ENCODE assay signal across 1 cellular context in the genomic region with DNA sequence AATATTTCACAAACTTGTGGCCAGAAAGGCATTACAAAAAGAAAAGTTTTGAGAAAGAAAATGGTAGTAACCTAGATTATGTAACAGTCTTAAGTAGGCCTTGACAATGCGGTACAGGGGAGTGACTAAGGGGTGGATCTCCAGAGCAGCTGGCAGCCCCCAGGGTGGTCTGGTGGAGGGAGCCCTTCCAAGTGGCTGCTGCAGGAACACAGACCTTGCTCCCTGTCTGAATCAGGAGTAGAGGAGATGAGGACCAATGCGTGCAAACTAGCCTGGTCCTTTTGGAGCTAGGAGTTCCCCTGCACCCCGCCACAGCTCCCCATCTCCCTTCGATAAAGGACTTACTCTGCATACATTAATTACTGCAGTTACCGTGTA.
TF ChIP-seq lines count a peak whose summit lies in the region.

No MANE protein-coding gene starts in this region.

TF ChIP-seq in K562, 482 proteins besides CTCF, POLR2A, EP300 and RAD21 (continued from another document and continues in another):
- TF ChIP-seq, protein P1, sequence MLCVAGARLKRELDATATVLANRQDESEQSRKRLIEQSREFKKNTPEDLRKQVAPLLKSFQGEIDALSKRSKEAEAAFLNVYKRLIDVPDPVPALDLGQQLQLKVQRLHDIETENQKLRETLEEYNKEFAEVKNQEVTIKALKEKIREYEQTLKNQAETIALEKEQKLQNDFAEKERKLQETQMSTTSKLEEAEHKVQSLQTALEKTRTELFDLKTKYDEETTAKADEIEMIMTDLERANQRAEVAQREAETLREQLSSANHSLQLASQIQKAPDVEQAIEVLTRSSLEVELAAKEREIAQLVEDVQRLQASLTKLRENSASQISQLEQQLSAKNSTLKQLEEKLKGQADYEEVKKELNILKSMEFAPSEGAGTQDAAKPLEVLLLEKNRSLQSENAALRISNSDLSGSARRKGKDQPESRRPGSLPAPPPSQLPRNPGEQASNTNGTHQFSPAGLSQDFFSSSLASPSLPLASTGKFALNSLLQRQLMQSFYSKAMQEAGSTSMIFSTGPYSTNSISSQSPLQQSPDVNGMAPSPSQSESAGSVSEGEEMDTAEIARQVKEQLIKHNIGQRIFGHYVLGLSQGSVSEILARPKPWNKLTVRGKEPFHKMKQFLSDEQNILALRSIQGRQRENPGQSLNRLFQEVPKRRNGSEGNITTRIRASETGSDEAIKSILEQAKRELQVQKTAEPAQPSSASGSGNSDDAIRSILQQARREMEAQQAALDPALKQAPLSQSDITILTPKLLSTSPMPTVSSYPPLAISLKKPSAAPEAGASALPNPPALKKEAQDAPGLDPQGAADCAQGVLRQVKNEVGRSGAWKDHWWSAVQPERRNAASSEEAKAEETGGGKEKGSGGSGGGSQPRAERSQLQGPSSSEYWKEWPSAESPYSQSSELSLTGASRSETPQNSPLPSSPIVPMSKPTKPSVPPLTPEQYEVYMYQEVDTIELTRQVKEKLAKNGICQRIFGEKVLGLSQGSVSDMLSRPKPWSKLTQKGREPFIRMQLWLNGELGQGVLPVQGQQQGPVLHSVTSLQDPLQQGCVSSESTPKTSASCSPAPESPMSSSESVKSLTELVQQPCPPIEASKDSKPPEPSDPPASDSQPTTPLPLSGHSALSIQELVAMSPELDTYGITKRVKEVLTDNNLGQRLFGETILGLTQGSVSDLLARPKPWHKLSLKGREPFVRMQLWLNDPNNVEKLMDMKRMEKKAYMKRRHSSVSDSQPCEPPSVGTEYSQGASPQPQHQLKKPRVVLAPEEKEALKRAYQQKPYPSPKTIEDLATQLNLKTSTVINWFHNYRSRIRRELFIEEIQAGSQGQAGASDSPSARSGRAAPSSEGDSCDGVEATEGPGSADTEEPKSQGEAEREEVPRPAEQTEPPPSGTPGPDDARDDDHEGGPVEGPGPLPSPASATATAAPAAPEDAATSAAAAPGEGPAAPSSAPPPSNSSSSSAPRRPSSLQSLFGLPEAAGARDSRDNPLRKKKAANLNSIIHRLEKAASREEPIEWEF (CRISPR knock-in tag; IDR thresholded peaks at IDR 0.05): no peak
- no peak for TF ChIP-seq EZH2 (IDR thresholded peaks at IDR 0.05; ENCODE audit: borderline replicate concordance, low read depth, low read length)
- TF ChIP-seq, protein P2, sequence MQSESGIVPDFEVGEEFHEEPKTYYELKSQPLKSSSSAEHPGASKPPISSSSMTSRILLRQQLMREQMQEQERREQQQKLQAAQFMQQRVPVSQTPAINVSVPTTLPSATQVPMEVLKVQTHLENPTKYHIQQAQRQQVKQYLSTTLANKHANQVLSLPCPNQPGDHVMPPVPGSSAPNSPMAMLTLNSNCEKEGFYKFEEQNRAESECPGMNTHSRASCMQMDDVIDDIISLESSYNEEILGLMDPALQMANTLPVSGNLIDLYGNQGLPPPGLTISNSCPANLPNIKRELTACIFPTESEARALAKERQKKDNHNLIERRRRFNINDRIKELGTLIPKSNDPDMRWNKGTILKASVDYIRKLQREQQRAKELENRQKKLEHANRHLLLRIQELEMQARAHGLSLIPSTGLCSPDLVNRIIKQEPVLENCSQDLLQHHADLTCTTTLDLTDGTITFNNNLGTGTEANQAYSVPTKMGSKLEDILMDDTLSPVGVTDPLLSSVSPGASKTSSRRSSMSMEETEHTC (IDR thresholded peaks at IDR 0.05): no peak
- TF ChIP-seq, protein P3, sequence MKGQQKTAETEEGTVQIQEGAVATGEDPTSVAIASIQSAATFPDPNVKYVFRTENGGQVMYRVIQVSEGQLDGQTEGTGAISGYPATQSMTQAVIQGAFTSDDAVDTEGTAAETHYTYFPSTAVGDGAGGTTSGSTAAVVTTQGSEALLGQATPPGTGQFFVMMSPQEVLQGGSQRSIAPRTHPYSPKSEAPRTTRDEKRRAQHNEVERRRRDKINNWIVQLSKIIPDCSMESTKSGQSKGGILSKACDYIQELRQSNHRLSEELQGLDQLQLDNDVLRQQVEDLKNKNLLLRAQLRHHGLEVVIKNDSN (CRISPR knock-in tag; IDR thresholded peaks at IDR 0.05): no peak
- TF ChIP-seq SMARCC2 (IDR thresholded peaks at IDR 0.05; ENCODE audit: low read depth): no peak; the same call in 1 of the 2 replicates
- TF ChIP-seq MED1 (CRISPR knock-in tag; IDR thresholded peaks at IDR 0.05; ENCODE audit: borderline replicate concordance): no peak
- no peak for TF ChIP-seq SIRT6 (IDR thresholded peaks at IDR 0.05; ENCODE audit: low read depth, low read length)
- no peak for TF ChIP-seq ZNF780A (CRISPR knock-in tag; IDR thresholded peaks at IDR 0.05)
- TF ChIP-seq, protein P4, sequence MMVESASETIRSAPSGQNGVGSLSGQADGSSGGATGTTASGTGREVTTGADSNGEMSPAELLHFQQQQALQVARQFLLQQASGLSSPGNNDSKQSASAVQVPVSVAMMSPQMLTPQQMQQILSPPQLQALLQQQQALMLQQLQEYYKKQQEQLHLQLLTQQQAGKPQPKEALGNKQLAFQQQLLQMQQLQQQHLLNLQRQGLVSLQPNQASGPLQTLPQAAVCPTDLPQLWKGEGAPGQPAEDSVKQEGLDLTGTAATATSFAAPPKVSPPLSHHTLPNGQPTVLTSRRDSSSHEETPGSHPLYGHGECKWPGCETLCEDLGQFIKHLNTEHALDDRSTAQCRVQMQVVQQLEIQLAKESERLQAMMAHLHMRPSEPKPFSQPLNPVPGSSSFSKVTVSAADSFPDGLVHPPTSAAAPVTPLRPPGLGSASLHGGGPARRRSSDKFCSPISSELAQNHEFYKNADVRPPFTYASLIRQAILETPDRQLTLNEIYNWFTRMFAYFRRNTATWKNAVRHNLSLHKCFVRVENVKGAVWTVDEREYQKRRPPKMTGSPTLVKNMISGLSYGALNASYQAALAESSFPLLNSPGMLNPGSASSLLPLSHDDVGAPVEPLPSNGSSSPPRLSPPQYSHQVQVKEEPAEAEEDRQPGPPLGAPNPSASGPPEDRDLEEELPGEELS (CRISPR knock-in tag; IDR thresholded peaks at IDR 0.05; ENCODE audit: borderline replicate concordance): no peak
- no peak for TF ChIP-seq DIDO1 (tag; IDR thresholded peaks at IDR 0.05; ENCODE audit: low read depth)
- TF ChIP-seq MECOM (CRISPR knock-in tag; IDR thresholded peaks at IDR 0.05): 0 out of 2 replicates have a peak, but pooled peaks have one; percentile 2
- TF ChIP-seq, protein P5, sequence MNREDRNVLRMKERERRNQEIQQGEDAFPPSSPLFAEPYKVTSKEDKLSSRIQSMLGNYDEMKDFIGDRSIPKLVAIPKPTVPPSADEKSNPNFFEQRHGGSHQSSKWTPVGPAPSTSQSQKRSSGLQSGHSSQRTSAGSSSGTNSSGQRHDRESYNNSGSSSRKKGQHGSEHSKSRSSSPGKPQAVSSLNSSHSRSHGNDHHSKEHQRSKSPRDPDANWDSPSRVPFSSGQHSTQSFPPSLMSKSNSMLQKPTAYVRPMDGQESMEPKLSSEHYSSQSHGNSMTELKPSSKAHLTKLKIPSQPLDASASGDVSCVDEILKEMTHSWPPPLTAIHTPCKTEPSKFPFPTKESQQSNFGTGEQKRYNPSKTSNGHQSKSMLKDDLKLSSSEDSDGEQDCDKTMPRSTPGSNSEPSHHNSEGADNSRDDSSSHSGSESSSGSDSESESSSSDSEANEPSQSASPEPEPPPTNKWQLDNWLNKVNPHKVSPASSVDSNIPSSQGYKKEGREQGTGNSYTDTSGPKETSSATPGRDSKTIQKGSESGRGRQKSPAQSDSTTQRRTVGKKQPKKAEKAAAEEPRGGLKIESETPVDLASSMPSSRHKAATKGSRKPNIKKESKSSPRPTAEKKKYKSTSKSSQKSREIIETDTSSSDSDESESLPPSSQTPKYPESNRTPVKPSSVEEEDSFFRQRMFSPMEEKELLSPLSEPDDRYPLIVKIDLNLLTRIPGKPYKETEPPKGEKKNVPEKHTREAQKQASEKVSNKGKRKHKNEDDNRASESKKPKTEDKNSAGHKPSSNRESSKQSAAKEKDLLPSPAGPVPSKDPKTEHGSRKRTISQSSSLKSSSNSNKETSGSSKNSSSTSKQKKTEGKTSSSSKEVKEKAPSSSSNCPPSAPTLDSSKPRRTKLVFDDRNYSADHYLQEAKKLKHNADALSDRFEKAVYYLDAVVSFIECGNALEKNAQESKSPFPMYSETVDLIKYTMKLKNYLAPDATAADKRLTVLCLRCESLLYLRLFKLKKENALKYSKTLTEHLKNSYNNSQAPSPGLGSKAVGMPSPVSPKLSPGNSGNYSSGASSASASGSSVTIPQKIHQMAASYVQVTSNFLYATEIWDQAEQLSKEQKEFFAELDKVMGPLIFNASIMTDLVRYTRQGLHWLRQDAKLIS (CRISPR knock-in tag; IDR thresholded peaks at IDR 0.05): no peak
- peak; percentile 52; the same call in 1 of the 2 replicates for TF ChIP-seq SMARCE1 (IDR thresholded peaks at IDR 0.05)
- TF ChIP-seq, protein P6, sequence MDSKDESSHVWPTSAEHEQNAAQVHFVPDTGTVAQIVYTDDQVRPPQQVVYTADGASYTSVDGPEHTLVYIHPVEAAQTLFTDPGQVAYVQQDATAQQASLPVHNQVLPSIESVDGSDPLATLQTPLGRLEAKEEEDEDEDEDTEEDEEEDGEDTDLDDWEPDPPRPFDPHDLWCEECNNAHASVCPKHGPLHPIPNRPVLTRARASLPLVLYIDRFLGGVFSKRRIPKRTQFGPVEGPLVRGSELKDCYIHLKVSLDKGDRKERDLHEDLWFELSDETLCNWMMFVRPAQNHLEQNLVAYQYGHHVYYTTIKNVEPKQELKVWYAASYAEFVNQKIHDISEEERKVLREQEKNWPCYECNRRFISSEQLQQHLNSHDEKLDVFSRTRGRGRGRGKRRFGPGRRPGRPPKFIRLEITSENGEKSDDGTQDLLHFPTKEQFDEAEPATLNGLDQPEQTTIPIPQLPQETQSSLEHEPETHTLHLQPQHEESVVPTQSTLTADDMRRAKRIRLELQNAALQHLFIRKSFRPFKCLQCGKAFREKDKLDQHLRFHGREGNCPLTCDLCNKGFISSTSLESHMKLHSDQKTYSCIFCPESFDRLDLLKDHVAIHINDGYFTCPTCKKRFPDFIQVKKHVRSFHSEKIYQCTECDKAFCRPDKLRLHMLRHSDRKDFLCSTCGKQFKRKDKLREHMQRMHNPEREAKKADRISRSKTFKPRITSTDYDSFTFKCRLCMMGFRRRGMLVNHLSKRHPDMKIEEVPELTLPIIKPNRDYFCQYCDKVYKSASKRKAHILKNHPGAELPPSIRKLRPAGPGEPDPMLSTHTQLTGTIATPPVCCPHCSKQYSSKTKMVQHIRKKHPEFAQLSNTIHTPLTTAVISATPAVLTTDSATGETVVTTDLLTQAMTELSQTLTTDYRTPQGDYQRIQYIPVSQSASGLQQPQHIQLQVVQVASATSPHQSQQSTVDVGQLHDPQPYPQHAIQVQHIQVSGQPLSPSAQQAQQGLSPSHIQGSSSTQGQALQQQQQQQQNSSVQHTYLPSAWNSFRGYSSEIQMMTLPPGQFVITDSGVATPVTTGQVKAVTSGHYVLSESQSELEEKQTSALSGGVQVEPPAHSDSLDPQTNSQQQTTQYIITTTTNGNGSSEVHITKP (IDR thresholded peaks at IDR 0.05; ENCODE audit: partially characterized antibody): peak; percentile 48
- no peak for TF ChIP-seq SRSF3 (IDR thresholded peaks at IDR 0.05; ENCODE audit: insufficient read depth, low read length)
- TF ChIP-seq, protein P7, sequence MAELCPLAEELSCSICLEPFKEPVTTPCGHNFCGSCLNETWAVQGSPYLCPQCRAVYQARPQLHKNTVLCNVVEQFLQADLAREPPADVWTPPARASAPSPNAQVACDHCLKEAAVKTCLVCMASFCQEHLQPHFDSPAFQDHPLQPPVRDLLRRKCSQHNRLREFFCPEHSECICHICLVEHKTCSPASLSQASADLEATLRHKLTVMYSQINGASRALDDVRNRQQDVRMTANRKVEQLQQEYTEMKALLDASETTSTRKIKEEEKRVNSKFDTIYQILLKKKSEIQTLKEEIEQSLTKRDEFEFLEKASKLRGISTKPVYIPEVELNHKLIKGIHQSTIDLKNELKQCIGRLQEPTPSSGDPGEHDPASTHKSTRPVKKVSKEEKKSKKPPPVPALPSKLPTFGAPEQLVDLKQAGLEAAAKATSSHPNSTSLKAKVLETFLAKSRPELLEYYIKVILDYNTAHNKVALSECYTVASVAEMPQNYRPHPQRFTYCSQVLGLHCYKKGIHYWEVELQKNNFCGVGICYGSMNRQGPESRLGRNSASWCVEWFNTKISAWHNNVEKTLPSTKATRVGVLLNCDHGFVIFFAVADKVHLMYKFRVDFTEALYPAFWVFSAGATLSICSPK (IDR thresholded peaks at IDR 0.05; ENCODE audit: borderline replicate concordance): no peak
- 0 out of 2 replicates have a peak, but pooled peaks have one; percentile 6 for TF ChIP-seq MYNN (IDR thresholded peaks at IDR 0.05)
- no peak for TF ChIP-seq MYNN (CRISPR knock-in tag; IDR thresholded peaks at IDR 0.05)
- no peak for TF ChIP-seq ZNF12 (CRISPR knock-in tag; IDR thresholded peaks at IDR 0.05)
- peak; percentile 5 for TF ChIP-seq DACH1 (IDR thresholded peaks at IDR 0.05; ENCODE audit: partially characterized antibody)
- TF ChIP-seq, protein P8, sequence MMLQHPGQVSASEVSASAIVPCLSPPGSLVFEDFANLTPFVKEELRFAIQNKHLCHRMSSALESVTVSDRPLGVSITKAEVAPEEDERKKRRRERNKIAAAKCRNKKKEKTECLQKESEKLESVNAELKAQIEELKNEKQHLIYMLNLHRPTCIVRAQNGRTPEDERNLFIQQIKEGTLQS (IDR thresholded peaks at IDR 0.05): no peak; the same call in 1 of the 2 replicates
- TF ChIP-seq, protein P8 (CRISPR knock-in tag; conservative IDR thresholded peaks at IDR 0.05): no peak
- TF ChIP-seq NFYB (IDR thresholded peaks at IDR 0.05; ENCODE audit: extremely low read depth, insufficient read length): no peak
- TF ChIP-seq GATAD2B (IDR thresholded peaks at IDR 0.05; ENCODE audit: borderline replicate concordance): no peak
- TF ChIP-seq ZNF134 (CRISPR knock-in tag; conservative IDR thresholded peaks at IDR 0.05): no peak
- no peak; the same call in 1 of the 2 replicates for TF ChIP-seq FOXJ2 (tag; IDR thresholded peaks at IDR 0.05)
- TF ChIP-seq CCNT2 (IDR thresholded peaks at IDR 0.05; ENCODE audit: borderline replicate concordance, extremely low read depth, insufficient read length, low read depth, low read length): no peak
- no peak for TF ChIP-seq ZNF766 (CRISPR knock-in tag; conservative IDR thresholded peaks at IDR 0.05)
- 0 out of 2 replicates have a peak, but pooled peaks have one; percentile 20 for TF ChIP-seq RB1 (IDR thresholded peaks at IDR 0.05; ENCODE audit: low read depth)
- TF ChIP-seq IRF2 (CRISPR knock-in tag; IDR thresholded peaks at IDR 0.05): no peak
- no peak for TF ChIP-seq HNRNPL (IDR thresholded peaks at IDR 0.05; ENCODE audit: low read depth, low read length)
- TF ChIP-seq, protein P9, sequence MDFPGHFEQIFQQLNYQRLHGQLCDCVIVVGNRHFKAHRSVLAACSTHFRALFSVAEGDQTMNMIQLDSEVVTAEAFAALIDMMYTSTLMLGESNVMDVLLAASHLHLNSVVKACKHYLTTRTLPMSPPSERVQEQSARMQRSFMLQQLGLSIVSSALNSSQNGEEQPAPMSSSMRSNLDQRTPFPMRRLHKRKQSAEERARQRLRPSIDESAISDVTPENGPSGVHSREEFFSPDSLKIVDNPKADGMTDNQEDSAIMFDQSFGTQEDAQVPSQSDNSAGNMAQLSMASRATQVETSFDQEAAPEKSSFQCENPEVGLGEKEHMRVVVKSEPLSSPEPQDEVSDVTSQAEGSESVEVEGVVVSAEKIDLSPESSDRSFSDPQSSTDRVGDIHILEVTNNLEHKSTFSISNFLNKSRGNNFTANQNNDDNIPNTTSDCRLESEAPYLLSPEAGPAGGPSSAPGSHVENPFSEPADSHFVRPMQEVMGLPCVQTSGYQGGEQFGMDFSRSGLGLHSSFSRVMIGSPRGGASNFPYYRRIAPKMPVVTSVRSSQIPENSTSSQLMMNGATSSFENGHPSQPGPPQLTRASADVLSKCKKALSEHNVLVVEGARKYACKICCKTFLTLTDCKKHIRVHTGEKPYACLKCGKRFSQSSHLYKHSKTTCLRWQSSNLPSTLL (IDR thresholded peaks at IDR 0.05): no peak
- no peak for TF ChIP-seq XRCC3 (IDR thresholded peaks at IDR 0.05)
- TF ChIP-seq ZNF212 (CRISPR knock-in tag; IDR thresholded peaks at IDR 0.05): no peak
- TF ChIP-seq ZNF785 (CRISPR knock-in tag; IDR thresholded peaks at IDR 0.05): no peak
